Comparison of ENCODE assay signal across 14 cellular contexts in the genomic region with DNA sequence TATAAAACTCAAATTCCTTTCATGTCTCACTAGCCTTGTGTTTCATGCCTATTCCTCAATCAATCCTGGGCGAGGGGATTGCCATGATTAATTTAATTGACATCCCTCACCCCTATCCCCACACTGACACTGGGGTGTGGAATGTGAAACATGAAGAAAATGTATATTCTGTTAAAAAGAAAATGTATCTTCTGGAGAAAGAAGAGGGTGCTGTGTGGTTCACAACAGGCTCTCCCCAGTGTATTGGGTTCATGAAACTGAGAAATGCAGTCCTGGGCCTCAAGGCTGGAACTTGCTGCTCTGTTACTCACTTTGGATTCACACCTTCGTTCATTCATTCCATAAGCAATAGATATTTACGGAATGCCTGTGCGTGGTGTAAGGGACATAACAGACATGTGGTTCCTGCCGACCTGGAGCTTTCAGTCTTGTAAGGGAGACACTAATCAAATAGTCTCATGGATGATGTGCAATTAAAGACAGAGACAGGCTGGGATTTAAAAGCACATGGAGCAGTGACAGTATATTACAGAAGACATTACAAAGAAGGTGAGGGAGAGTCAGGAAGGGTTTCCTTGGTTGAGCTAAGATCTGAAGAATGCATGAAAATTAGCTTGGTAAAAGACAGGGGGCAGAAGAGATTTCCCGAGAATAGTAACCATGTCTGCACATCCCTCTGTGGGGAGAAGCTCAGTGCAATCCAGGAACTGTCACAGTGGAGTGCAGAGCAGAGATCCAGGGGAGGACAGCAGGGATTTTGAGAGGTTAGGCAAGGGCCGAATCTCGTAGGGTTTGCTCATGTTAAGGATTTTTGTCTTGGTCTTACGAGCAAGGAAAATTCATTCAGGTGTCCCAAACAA. TPM values are rescaled to one million over a fixed set of nuclear protein-coding genes. Genes with fewer than 3 reads are reported as not detected.
DNase-seq lines count a peak whose midpoint lies in the region; ATAC-seq, FAIRE-seq and TF ChIP-seq lines count a peak whose summit lies in the region.
"Had no signal": no experiment of that assay in that cellular context is flagged by ENCODE, and none has a peak within 500 bp of the region (broad histone marks: within the 10 kb centered on the region; RNA-seq: fewer than 3 reads in every experiment).

No MANE protein-coding gene starts in this region.

- TF ChIP-seq EP300 in A549 (IDR thresholded peaks at IDR 0.05) = no peak

- H3K27ac ChIP-seq in A549 = no peak overlapping the region
- H3K27ac ChIP-seq: stomach had no signal

- H3K9ac ChIP-seq in iPS-15b (ENCODE audit: low read depth, low read length) = peak overlapping the region; percentile 3

- H3K4me3 ChIP-seq in A549 (no peak overlapping the region), iPS-15b (ENCODE audit: low read depth, low read length) (no peak overlapping the region)
- H3K4me3 ChIP-seq: GM12878, stomach had no signal

- CTCF ChIA-PET in A549 (lab: Yijun Ruan, JAX) = interaction anchor here (0.7 to 1.6 kb wide), 4 partner anchors 10 to 25 kb away, joined by 3 to 8 read pairs (median 4); no protein-coding TSS in a partner anchor

- POLR2A ChIA-PET in A549 (lab: Yijun Ruan, JAX) = no interaction called here

- peaks cover 13% of the 10 kb centered on the region for H3K27me3 ChIP-seq in iPS-15b (ENCODE audit: control insufficient read depth, insufficient read depth, low read length)
- H3K27me3 ChIP-seq: stomach had no signal

- no peak overlapping the region for H3K4me2 ChIP-seq in A549

- H3K36me3 ChIP-seq in iPS-15b (ENCODE audit: control insufficient read depth, insufficient read depth, low read length) = no peaks in the 10 kb centered on the region
- H3K36me3 ChIP-seq: stomach had no signal

- TF ChIP-seq RAD21 in A549 (conservative IDR thresholded peaks at IDR 0.05 in 1 of 2, IDR thresholded peaks at IDR 0.05 in 1 of 2) = no peak

- H3K9me3 ChIP-seq in A549 = no peaks in the 10 kb centered on the region
- no peaks in the 10 kb centered on the region for H3K9me3 ChIP-seq in iPS-15b (ENCODE audit: control insufficient read depth, insufficient read depth, low read length)
- H3K9me3 ChIP-seq: stomach had no signal

- no peak for TF ChIP-seq CTCF in A549 (IDR thresholded peaks at IDR 0.05)

- H3K4me1 ChIP-seq in A549 = peaks cover 16% of the 10 kb centered on the region; the same call in 2 of the 3 replicates
- H3K4me1 ChIP-seq in iPS-15b (ENCODE audit: control insufficient read depth, insufficient read depth, low read length) = peaks cover 6% of the 10 kb centered on the region

- WGBS in A549 (ENCODE audit: missing lambda C conversion rate) = 53% methylated on average over 9 of the region's 9 CpGs

- TF ChIP-seq POLR2A in A549 (IDR thresholded peaks at IDR 0.05; ENCODE audit: low read length) = no peak

- DNase-seq in A549 (ENCODE audit: low read depth in 1 of 2, low spot score in 1 of 2) (peak; percentile 18 to 24), GM03348 (ENCODE audit: low spot score) (peak; percentile 23), SK-N-DZ (ENCODE audit: low spot score) (peak; percentile 41), NCI-H748 (lab: John Stamatoyannopoulos, UW; ENCODE audit: unreplicated experiment) (no peak), left lobe of liver (ENCODE audit: low spot score) (no peak)
- DNase-seq in NK-92 treated with Interleukin-12 subunit alpha and Interleukin-12 subunit beta, amount 100 ng/mL, for 24 hours (lab: John Stamatoyannopoulos, UW) = no peak
- DNase-seq: activated CD4-positive, CD25-positive, alpha-beta regulatory T cell; activated T-cell treated with anti-CD3 and anti-CD28 coated beads, Interleukin-2, amount 50 U/mL, for 4 hours; NCI-H187; occipital lobe; stomach had no signal

- ATAC-seq in A549 = peak; percentile 81 to 82; a peak in 4 of 6 replicates
- no peak for ATAC-seq in GM18873 (IDR thresholded peaks at IDR 0.05; ENCODE audit: low FRiP score, unreplicated experiment)
- ATAC-seq in left lobe of liver = no peak
- ATAC-seq: activated T-cell treated with anti-CD3 and anti-CD28 coated beads, Interleukin-2, amount 50 U/mL, for 4 hours had no signal

- no peak for FAIRE-seq in A549 (lab: Jason Lieb, UNC)
- FAIRE-seq: GM12878 had no signal

TF ChIP-seq in A549, 52 proteins besides CTCF, POLR2A, EP300 and RAD21:
- TF ChIP-seq FOXS1 (CRISPR knock-in tag; IDR thresholded peaks at IDR 0.05) = no peak
- no peak for TF ChIP-seq FOSB (CRISPR knock-in tag; IDR thresholded peaks at IDR 0.05)
- no peak for TF ChIP-seq KDM1A (IDR thresholded peaks at IDR 0.05; ENCODE audit: low read depth)
- TF ChIP-seq MAX (IDR thresholded peaks at IDR 0.05) = no peak
- no peak for TF ChIP-seq RCOR1 (IDR thresholded peaks at IDR 0.05; ENCODE audit: low read depth, low read length)
- TF ChIP-seq GATA3 (IDR thresholded peaks at IDR 0.05; ENCODE audit: borderline replicate concordance) = no peak
- no peak for TF ChIP-seq KDM5A (IDR thresholded peaks at IDR 0.05)
- TF ChIP-seq, protein P1, sequence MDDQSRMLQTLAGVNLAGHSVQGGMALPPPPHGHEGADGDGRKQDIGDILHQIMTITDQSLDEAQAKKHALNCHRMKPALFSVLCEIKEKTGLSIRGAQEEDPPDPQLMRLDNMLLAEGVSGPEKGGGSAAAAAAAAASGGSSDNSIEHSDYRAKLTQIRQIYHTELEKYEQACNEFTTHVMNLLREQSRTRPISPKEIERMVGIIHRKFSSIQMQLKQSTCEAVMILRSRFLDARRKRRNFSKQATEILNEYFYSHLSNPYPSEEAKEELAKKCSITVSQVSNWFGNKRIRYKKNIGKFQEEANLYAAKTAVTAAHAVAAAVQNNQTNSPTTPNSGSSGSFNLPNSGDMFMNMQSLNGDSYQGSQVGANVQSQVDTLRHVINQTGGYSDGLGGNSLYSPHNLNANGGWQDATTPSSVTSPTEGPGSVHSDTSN (IDR thresholded peaks at IDR 0.05) = no peak

RNA-seq across cellular contexts. Expression of gene SERTAD4, which starts 32.2 kb away (rescaled TPM):
- 0.62 and 0.77 TPM in 2 replicates for polyA plus RNA-seq in A549 (2011; rRNA removed)
- polyA plus RNA-seq in A549 (2012; cell fraction: cytosol; rRNA removed) = 0.33 and 0.43 TPM in 2 replicates
- 0.12 and 0.22 TPM in 2 replicates for polyA plus RNA-seq in A549 (2012; cell fraction: nucleus; rRNA removed)
- polyA plus RNA-seq in A549 (2017; fragmentation: RNase III; extraction: RNeasy Plus Mini Kit Qiagen cat#74134 plus additional on column Dnase treatment) = 0.71 to 1.3 TPM (median 0.87 TPM) in 3 replicates
- polyA minus RNA-seq in A549 (2011; rRNA and poly(A)+ RNA removed) = 0.44 and 0.62 TPM in 2 replicates
- 8.2 and 9.4 TPM in 2 replicates for polyA plus RNA-seq in SK-N-DZ (2014; cell fraction: cytosol; rRNA removed)
- polyA plus RNA-seq in SK-N-DZ (2014; cell fraction: nucleus; rRNA removed) = 5.8 and 8.9 TPM in 2 replicates
- total RNA-seq in left lobe of liver = not detected
- total RNA-seq: activated T-cell treated with anti-CD3 and anti-CD28 coated beads, Interleukin-2, amount 50 U/mL, for 4 hours; GM12878 had no signal
- polyA plus RNA-seq: GM12878 had no signal

Comparison
In these comparisons a context has a peak if more than half of its experiments do, and no peak if none do; other contexts are left out.
1. ATAC-seq: peak in A549 (2 of 2); none in GM18873 (single experiment) and left lobe of liver (single experiment).
2. DNase-seq: peak in A549 (2 of 2), GM03348 (single experiment) and SK-N-DZ (single experiment); none in NCI-H748 (single experiment), NK-92 treated with Interleukin-12 subunit alpha and Interleukin-12 subunit beta, amount 100 ng/mL, for 24 hours (single experiment) and left lobe of liver (single experiment).